Comparison of ENCODE assay signal across 26 cellular contexts in the genomic region with DNA sequence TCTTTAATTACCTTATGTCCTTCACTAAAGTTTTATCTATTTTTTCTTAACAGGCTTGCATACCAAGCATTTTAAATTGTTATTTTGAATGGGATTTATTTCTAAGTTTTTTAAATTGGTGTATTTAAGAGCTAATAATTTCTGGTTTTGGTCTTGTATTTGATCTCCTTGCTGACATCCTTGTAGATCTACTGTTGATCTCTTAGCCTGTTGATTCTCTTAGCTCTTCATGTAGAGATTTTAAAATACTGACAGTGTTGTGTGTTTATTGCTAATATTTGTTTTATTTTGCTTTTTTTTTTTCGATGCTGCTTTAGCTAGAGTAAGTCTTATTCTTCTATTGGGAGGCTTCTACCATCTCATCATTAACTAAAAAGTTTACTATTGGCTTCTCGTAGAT.
DNase-seq lines count a peak whose midpoint lies in the region; ATAC-seq, FAIRE-seq and TF ChIP-seq lines count a peak whose summit lies in the region.
"Had no signal": no experiment of that assay in that cellular context is flagged by ENCODE, and none has a peak within 500 bp of the region (broad histone marks: within the 10 kb centered on the region; RNA-seq: fewer than 3 reads in every experiment).

No MANE protein-coding gene starts in this region.

- FAIRE-seq in kidney (lab: Jason Lieb, UNC) (peak; percentile 8), pancreas (lab: Jason Lieb, UNC) (peak; percentile 20)
- FAIRE-seq: A549, GM12878, H1 had no signal

- no peaks in the 10 kb centered on the region for H3K4me1 ChIP-seq in kidney (ENCODE audit: control insufficient read depth in 1 of 2, insufficient read depth in 1 of 2, low read depth in 1 of 2, low read length in 2 of 2)
- H3K4me1 ChIP-seq in pancreas: peaks cover 0 to 6% (median 3%) of the 10 kb centered on the region in 3 donors
- no peaks in the 10 kb centered on the region for H3K4me1 ChIP-seq in endodermal cell (ENCODE audit: control insufficient read depth, insufficient read depth, low read length)
- H3K4me1 ChIP-seq: A549; BE2C; BLaER1 treated with 17β-estradiol and CSF1 and Interleukin-3, amounts not matched to agents 10 nM and 100 nM had no signal

- H3K36me3 Mint-ChIP-seq in natural killer cell: no peaks in the 10 kb centered on the region
- H3K36me3 Mint-ChIP-seq in natural killer cell treated with Interleukin-12 subunit alpha and Interleukin-12 subunit beta and Interleukin-15 and Interleukin-18, amount 100 ng/mL, for 72 hours: no peaks in the 10 kb centered on the region
- peaks cover 10% of the 10 kb centered on the region for H3K36me3 Mint-ChIP-seq in stimulated activated memory B cell treated with anti-CD40 and anti-IgM and Interleukin-4, amounts not matched to agents 10 μg/mL and 1 μg/mL and 100 μg/mL, for 72 hours
- H3K36me3 Mint-ChIP-seq in endodermal cell (ENCODE audit: low read depth): no peaks in the 10 kb centered on the region

- DNase-seq in natural killer cell: no peak
- DNase-seq in natural killer cell treated with Interleukin-12 subunit alpha and Interleukin-12 subunit beta and Interleukin-15 and Interleukin-18, amount 100 ng/mL, for 72 hours (ENCODE audit: low spot score): no peak
- no peak for DNase-seq in kidney
- no peak for DNase-seq in pancreas
- DNase-seq in stimulated activated naive CD8-positive, alpha-beta T cell treated with anti-CD3 and anti-CD28 coated beads, Interleukin-15, amount 100 ng/mL, for 72 hours: no peak
- no peak for DNase-seq in endodermal cell
- DNase-seq in iPS-NIHi7 (ENCODE audit: extremely low spot score): no peak
- DNase-seq: 8988T; ACHN; AML-193; BE2C; CD4-positive, alpha-beta T cell; CD8-positive, alpha-beta memory T cell; DMS 273 treated with DMSO at 0.1 percent for 48 hours; DMS79; EL; GDM1; GM23248; H7; HCEC 1CT had no signal

- H3K27me3 Mint-ChIP-seq in natural killer cell (ENCODE audit: low read depth in 2 of 2) (no peaks in the 10 kb centered on the region), endodermal cell (ENCODE audit: insufficient read depth) (peaks cover 21% of the 10 kb centered on the region)
- H3K27me3 Mint-ChIP-seq in natural killer cell treated with Interleukin-12 subunit alpha and Interleukin-12 subunit beta and Interleukin-15 and Interleukin-18, amount 100 ng/mL, for 72 hours: no peaks in the 10 kb centered on the region
- H3K27me3 Mint-ChIP-seq in stimulated activated memory B cell treated with anti-CD40 and anti-IgM and Interleukin-4, amounts not matched to agents 10 μg/mL and 1 μg/mL and 100 μg/mL, for 72 hours: no peaks in the 10 kb centered on the region
- H3K27me3 Mint-ChIP-seq in stimulated activated naive CD8-positive, alpha-beta T cell treated with anti-CD3 and anti-CD28 coated beads, Interleukin-15, amount 100 ng/mL, for 72 hours: no peaks in the 10 kb centered on the region
- H3K27me3 Mint-ChIP-seq: CD4-positive, alpha-beta T cell; CD8-positive, alpha-beta memory T cell had no signal

- intact Hi-C loops in natural killer cell (cut with micrococcal nuclease): no loop called here
- intact Hi-C loops in kidney (cut with DNase I): no loop called here
- intact Hi-C loops in pancreas (cut with DNase I): no loop called here

- H3K9ac ChIP-seq in kidney (ENCODE audit: low read length in 2 of 2) (no peak overlapping the region), endodermal cell (ENCODE audit: extremely low read depth, low read length, poor library complexity, severe bottlenecking) (no peak overlapping the region)
- H3K9ac ChIP-seq: BLaER1 treated with 17β-estradiol and CSF1 and Interleukin-3, amounts not matched to agents 10 nM and 100 nM; GM23248 had no signal

- no peak overlapping the region for H3K4me3 ChIP-seq in kidney (ENCODE audit: low read length in 2 of 2)
- H3K4me3 ChIP-seq in pancreas: no peak overlapping the region
- no peak overlapping the region for H3K4me3 ChIP-seq in endodermal cell (ENCODE audit: low read length)
- H3K4me3 ChIP-seq: A549; BLaER1 treated with 17β-estradiol and CSF1 and Interleukin-3, amounts not matched to agents 10 nM and 100 nM; GM12878; GM23248 had no signal

- H3K36me3 ChIP-seq in kidney (ENCODE audit: control insufficient read depth in 1 of 2, insufficient read depth in 2 of 2, low read length in 2 of 2) (no peaks in the 10 kb centered on the region), pancreas (no peaks in the 10 kb centered on the region), endodermal cell (ENCODE audit: control insufficient read depth, insufficient read depth, low read length) (no peaks in the 10 kb centered on the region)
- H3K36me3 ChIP-seq: BE2C had no signal

- 81 to 96% methylated on average over 2 of the region's 2 CpGs for WGBS in pancreas, 2 donors
- 75 to 100% methylated on average over 1 of the region's 2 CpGs for WGBS in endodermal cell (ENCODE audit: insufficient coverage in 1 of 2, insufficient read length in 1 of 2), 2 experiments

- H3K4me3 Mint-ChIP-seq in natural killer cell (peak overlapping the region; percentile 4), endodermal cell (no peak overlapping the region)
- no peak overlapping the region for H3K4me3 Mint-ChIP-seq in natural killer cell treated with Interleukin-12 subunit alpha and Interleukin-12 subunit beta and Interleukin-15 and Interleukin-18, amount 100 ng/mL, for 72 hours
- H3K4me3 Mint-ChIP-seq in stimulated activated memory B cell treated with anti-CD40 and anti-IgM and Interleukin-4, amounts not matched to agents 10 μg/mL and 1 μg/mL and 100 μg/mL, for 72 hours: no peak overlapping the region
- no peak overlapping the region for H3K4me3 Mint-ChIP-seq in stimulated activated naive CD8-positive, alpha-beta T cell treated with anti-CD3 and anti-CD28 coated beads, Interleukin-15, amount 100 ng/mL, for 72 hours
- H3K4me3 Mint-ChIP-seq: CD14-positive monocyte; CD4-positive, alpha-beta T cell had no signal

- H3K9me3 ChIP-seq in kidney (ENCODE audit: control insufficient read depth in 1 of 2, low read length in 2 of 2) (no peaks in the 10 kb centered on the region), pancreas (no peaks in the 10 kb centered on the region), endodermal cell (ENCODE audit: control insufficient read depth, low read length) (no peaks in the 10 kb centered on the region)
- H3K9me3 ChIP-seq: A549, BE2C had no signal

- peak overlapping the region; percentile 48 to 57 for H3K27ac Mint-ChIP-seq in natural killer cell
- no peak overlapping the region for H3K27ac Mint-ChIP-seq in natural killer cell treated with Interleukin-12 subunit alpha and Interleukin-12 subunit beta and Interleukin-15 and Interleukin-18, amount 100 ng/mL, for 72 hours
- H3K27ac Mint-ChIP-seq in stimulated activated memory B cell treated with anti-CD40 and anti-IgM and Interleukin-4, amounts not matched to agents 10 μg/mL and 1 μg/mL and 100 μg/mL, for 72 hours: peak overlapping the region; percentile 27
- H3K27ac Mint-ChIP-seq in stimulated activated naive CD8-positive, alpha-beta T cell treated with anti-CD3 and anti-CD28 coated beads, Interleukin-15, amount 100 ng/mL, for 72 hours: no peak overlapping the region
- H3K27ac Mint-ChIP-seq in endodermal cell: no peak overlapping the region
- H3K27ac Mint-ChIP-seq: CD4-positive, alpha-beta T cell had no signal

- H3K27ac ChIP-seq in kidney (ENCODE audit: low read depth in 2 of 2, low read length in 2 of 2) (no peak overlapping the region), pancreas (no peak overlapping the region), endodermal cell (ENCODE audit: low read depth, low read length) (no peak overlapping the region)
- H3K27ac ChIP-seq: A549; BLaER1 treated with 17β-estradiol and CSF1 and Interleukin-3, amounts not matched to agents 10 nM and 100 nM; GM23248 had no signal

- H3K4me1 Mint-ChIP-seq in natural killer cell: peaks cover 51 to 56% of the 10 kb centered on the region in 2 donors
- peaks cover 33 to 47% of the 10 kb centered on the region in 2 donors for H3K4me1 Mint-ChIP-seq in natural killer cell treated with Interleukin-12 subunit alpha and Interleukin-12 subunit beta and Interleukin-15 and Interleukin-18, amount 100 ng/mL, for 72 hours (ENCODE audit: low read depth in 2 of 2)
- H3K4me1 Mint-ChIP-seq in stimulated activated memory B cell treated with anti-CD40 and anti-IgM and Interleukin-4, amounts not matched to agents 10 μg/mL and 1 μg/mL and 100 μg/mL, for 72 hours: peaks cover 51% of the 10 kb centered on the region
- H3K4me1 Mint-ChIP-seq in stimulated activated naive CD8-positive, alpha-beta T cell treated with anti-CD3 and anti-CD28 coated beads, Interleukin-15, amount 100 ng/mL, for 72 hours: peaks cover 47% of the 10 kb centered on the region
- no peaks in the 10 kb centered on the region for H3K4me1 Mint-ChIP-seq in endodermal cell

- H3K27me3 ChIP-seq in pancreas: no peaks in the 10 kb centered on the region
- peaks cover 7% of the 10 kb centered on the region for H3K27me3 ChIP-seq in endodermal cell (ENCODE audit: control insufficient read depth, insufficient read depth, low read length, poor library complexity, severe bottlenecking)
- H3K27me3 ChIP-seq: BE2C; BLaER1 treated with 17β-estradiol and CSF1 and Interleukin-3, amounts not matched to agents 10 nM and 100 nM had no signal

- TF ChIP-seq CTCF in natural killer cell (IDR thresholded peaks at IDR 0.05) (no peak), kidney (IDR thresholded peaks at IDR 0.05; ENCODE audit: borderline replicate concordance, extremely low read depth, insufficient read depth) (no peak), pancreas (IDR thresholded peaks at IDR 0.05) (no peak), endodermal cell (conservative IDR thresholded peaks at IDR 0.05) (no peak)

- no peak for ATAC-seq in natural killer cell
- no peak for ATAC-seq in natural killer cell treated with Interleukin-12 subunit alpha and Interleukin-12 subunit beta and Interleukin-15 and Interleukin-18, amount 100 ng/mL, for 72 hours
- ATAC-seq in pancreas: no peak
- ATAC-seq in stimulated activated memory B cell treated with anti-CD40 and anti-IgM and Interleukin-4, amounts not matched to agents 10 μg/mL and 1 μg/mL and 100 μg/mL, for 72 hours: no peak
- ATAC-seq in stimulated activated naive CD8-positive, alpha-beta T cell treated with anti-CD3 and anti-CD28 coated beads, Interleukin-15, amount 100 ng/mL, for 72 hours: no peak
- ATAC-seq: A549, GM12878 had no signal

- H3K9me3 Mint-ChIP-seq in natural killer cell (no peaks in the 10 kb centered on the region), endodermal cell (peaks cover 5% of the 10 kb centered on the region)
- no peaks in the 10 kb centered on the region for H3K9me3 Mint-ChIP-seq in natural killer cell treated with Interleukin-12 subunit alpha and Interleukin-12 subunit beta and Interleukin-15 and Interleukin-18, amount 100 ng/mL, for 72 hours
- H3K9me3 Mint-ChIP-seq in stimulated activated memory B cell treated with anti-CD40 and anti-IgM and Interleukin-4, amounts not matched to agents 10 μg/mL and 1 μg/mL and 100 μg/mL, for 72 hours: peaks cover 4% of the 10 kb centered on the region
- H3K9me3 Mint-ChIP-seq in stimulated activated naive CD8-positive, alpha-beta T cell treated with anti-CD3 and anti-CD28 coated beads, Interleukin-15, amount 100 ng/mL, for 72 hours: no peaks in the 10 kb centered on the region
- H3K9me3 Mint-ChIP-seq: CD4-positive, alpha-beta T cell had no signal

Comparison
In these comparisons a context has a peak if more than half of its experiments do, and no peak if none do; other contexts are left out.
1. H3K27ac Mint-ChIP-seq: peak in natural killer cell (2 of 2) and stimulated activated memory B cell treated with anti-CD40 and anti-IgM and Interleukin-4, amounts not matched to agents 10 μg/mL and 1 μg/mL and 100 μg/mL, for 72 hours (single experiment); none in natural killer cell treated with Interleukin-12 subunit alpha and Interleukin-12 subunit beta and Interleukin-15 and Interleukin-18, amount 100 ng/mL, for 72 hours (0 of 2), stimulated activated naive CD8-positive, alpha-beta T cell treated with anti-CD3 and anti-CD28 coated beads, Interleukin-15, amount 100 ng/mL, for 72 hours (0 of 2) and endodermal cell (single experiment).